ENCODE assay signal across 9 cellular contexts in the genomic region with DNA sequence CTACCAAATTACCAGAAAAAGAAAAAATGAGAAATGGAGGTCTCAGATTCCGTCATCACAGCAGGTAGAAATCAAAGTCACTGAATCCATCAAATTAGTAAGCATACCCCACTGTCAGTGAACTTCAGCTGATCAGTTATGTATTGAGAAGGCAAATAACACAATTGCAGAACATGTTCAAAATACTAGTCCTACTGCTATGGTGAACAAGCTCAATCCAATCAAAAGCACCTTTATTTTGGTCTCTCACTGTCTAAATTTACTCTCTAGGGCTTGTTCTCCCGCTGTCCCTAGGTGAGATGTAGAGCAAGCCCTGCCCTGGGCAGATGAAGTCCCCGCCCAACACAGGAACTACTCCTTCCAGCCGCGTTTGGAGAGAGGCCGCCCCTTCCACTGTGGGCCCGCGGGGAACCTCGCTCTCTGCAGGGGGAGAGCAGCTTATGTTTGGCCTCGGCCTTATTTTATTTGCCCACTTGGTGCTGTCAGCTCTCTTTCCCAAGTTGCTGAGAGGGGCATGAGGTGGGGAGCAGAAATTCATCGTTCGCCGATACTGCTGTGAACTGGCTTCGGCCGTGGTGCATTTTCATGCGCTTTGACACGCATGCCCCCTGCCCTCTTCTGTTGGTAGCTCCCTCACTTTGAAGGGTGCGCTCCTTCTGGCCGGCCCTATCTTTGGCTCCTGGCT. TPM values are rescaled to one million over a fixed set of nuclear protein-coding genes. Genes with fewer than 3 reads are reported as not detected.
DNase-seq lines count a peak whose midpoint lies in the region; ATAC-seq and TF ChIP-seq lines count a peak whose summit lies in the region.
"Had no signal": no experiment of that assay in that cellular context is flagged by ENCODE, and none has a peak within 500 bp of the region (broad histone marks: within the 10 kb centered on the region; RNA-seq: fewer than 3 reads in every experiment).

No MANE protein-coding gene starts in this region.

- H3K79me2 ChIP-seq in GM23248 (ENCODE audit: insufficient read depth): no peaks in the 10 kb centered on the region

- H3K4me3 Mint-ChIP-seq in activated T-helper 17 cell treated with anti-CD3 and anti-CD28 coated beads, Interleukin-2, amount 50 U/mL, for 72 hours: peak overlapping the region; percentile 41
- no peak overlapping the region for H3K4me3 Mint-ChIP-seq in stimulated activated effector memory CD8-positive, alpha-beta T cell treated with anti-CD3 and anti-CD28 coated beads, Interleukin-12 subunit alpha, Interleukin-12 subunit beta, amount 100 ng/mL, for 72 hours

- H3K4me3 ChIP-seq in iPS-15b (ENCODE audit: low read depth, low read length) (peak overlapping the region; percentile 48), GM23248 (no peak overlapping the region), breast epithelium (no peak overlapping the region)

- peak; percentile 8 for DNase-seq in NCI-H2107 treated with DMSO at 0.1 percent for 48 hours (lab: John Stamatoyannopoulos, UW; ENCODE audit: unreplicated experiment)
- no peak for DNase-seq in NCI-H2107 (lab: John Stamatoyannopoulos, UW)
- no peak for DNase-seq in stimulated activated effector memory CD8-positive, alpha-beta T cell treated with anti-CD3 and anti-CD28 coated beads, Interleukin-12 subunit alpha, Interleukin-12 subunit beta, amount 100 ng/mL, for 72 hours (ENCODE audit: low spot score in 2 of 2)
- no peak for DNase-seq in NCI-H2081 treated with DMSO at 0.1 percent for 48 hours (lab: John Stamatoyannopoulos, UW)
- no peak for DNase-seq in GM23248
- no peak for DNase-seq in breast epithelium (ENCODE audit: low spot score in 2 of 2)
- DNase-seq: effector CD4-positive, alpha-beta T cell had no signal

- H3K27ac Mint-ChIP-seq in activated T-helper 17 cell treated with anti-CD3 and anti-CD28 coated beads, Interleukin-2, amount 50 U/mL, for 72 hours: no peak overlapping the region
- H3K27ac Mint-ChIP-seq in stimulated activated effector memory CD8-positive, alpha-beta T cell treated with anti-CD3 and anti-CD28 coated beads, Interleukin-12 subunit alpha, Interleukin-12 subunit beta, amount 100 ng/mL, for 72 hours: peak overlapping the region; percentile 43

- WGBS in GM23248 (ENCODE audit: low coverage in 1 of 2, low lambda C conversion rate in 2 of 2, missing lambda C conversion rate in 2 of 2), 2 experiments: 47 to 52% methylated on average over 19 of the region's 19 CpGs

- peaks cover 10% of the 10 kb centered on the region; the same call in 1 of the 2 replicates for H3F3A ChIP-seq in GM23248 (ENCODE audit: insufficient read depth)

- no peaks in the 10 kb centered on the region for H3K27me3 Mint-ChIP-seq in activated T-helper 17 cell treated with anti-CD3 and anti-CD28 coated beads, Interleukin-2, amount 50 U/mL, for 72 hours

- H4K20me1 ChIP-seq in GM23248 (ENCODE audit: insufficient read depth): no peaks in the 10 kb centered on the region

- TF ChIP-seq CTCF in breast epithelium (IDR thresholded peaks at IDR 0.05): no peak

- H2AFZ ChIP-seq in GM23248: no peak overlapping the region

- no peak for TF ChIP-seq POLR2A in breast epithelium (IDR thresholded peaks at IDR 0.05)

- H3K27me3 ChIP-seq in iPS-15b (ENCODE audit: control insufficient read depth, insufficient read depth, low read length) (no peaks in the 10 kb centered on the region), GM23248 (replicated peaks; ENCODE audit: insufficient read depth) (no peaks in the 10 kb centered on the region), breast epithelium (no peaks in the 10 kb centered on the region)

- no peaks in the 10 kb centered on the region for H3K9me2 ChIP-seq in GM23248 (ENCODE audit: insufficient read depth)

- H3K4me2 ChIP-seq in GM23248 (ENCODE audit: unreplicated experiment): no peak overlapping the region

- H3K4me1 ChIP-seq in iPS-15b (ENCODE audit: control insufficient read depth, insufficient read depth, low read length): peaks cover 2% of the 10 kb centered on the region
- H3K4me1 ChIP-seq in GM23248 (ENCODE audit: insufficient read depth): no peaks in the 10 kb centered on the region
- H3K4me1 ChIP-seq in breast epithelium: no peaks in the 10 kb centered on the region

- H3K9ac ChIP-seq in iPS-15b (ENCODE audit: low read depth, low read length) (no peak overlapping the region), GM23248 (no peak overlapping the region)

- peaks cover 22% of the 10 kb centered on the region for H3K4me1 Mint-ChIP-seq in activated T-helper 17 cell treated with anti-CD3 and anti-CD28 coated beads, Interleukin-2, amount 50 U/mL, for 72 hours
- peaks cover 16% of the 10 kb centered on the region for H3K4me1 Mint-ChIP-seq in stimulated activated effector memory CD8-positive, alpha-beta T cell treated with anti-CD3 and anti-CD28 coated beads, Interleukin-12 subunit alpha, Interleukin-12 subunit beta, amount 100 ng/mL, for 72 hours

- in situ Hi-C loops in GM23248 (cut with MboI): no loop called here

- H3K36me3 ChIP-seq in iPS-15b (ENCODE audit: control insufficient read depth, insufficient read depth, low read length): peaks cover 10% of the 10 kb centered on the region
- H3K36me3 ChIP-seq in GM23248 (ENCODE audit: low read depth): peaks cover 16% of the 10 kb centered on the region
- H3K36me3 ChIP-seq in breast epithelium: peaks cover 11% of the 10 kb centered on the region

- ATAC-seq in activated T-helper 17 cell treated with anti-CD3 and anti-CD28 coated beads, Interleukin-2, amount 50 U/mL, for 72 hours (replicated peaks): peak; percentile 62
- ATAC-seq in stimulated activated effector memory CD8-positive, alpha-beta T cell treated with anti-CD3 and anti-CD28 coated beads, Interleukin-12 subunit alpha, Interleukin-12 subunit beta, amount 100 ng/mL, for 72 hours: peak; percentile 53

- peaks cover 18% of the 10 kb centered on the region for H3K36me3 Mint-ChIP-seq in activated T-helper 17 cell treated with anti-CD3 and anti-CD28 coated beads, Interleukin-2, amount 50 U/mL, for 72 hours (ENCODE audit: low read depth)
- peaks cover 30% of the 10 kb centered on the region for H3K36me3 Mint-ChIP-seq in stimulated activated effector memory CD8-positive, alpha-beta T cell treated with anti-CD3 and anti-CD28 coated beads, Interleukin-12 subunit alpha, Interleukin-12 subunit beta, amount 100 ng/mL, for 72 hours

- H3K9me3 ChIP-seq in iPS-15b (ENCODE audit: control insufficient read depth, insufficient read depth, low read length) (no peaks in the 10 kb centered on the region), GM23248 (ENCODE audit: low read depth) (no peaks in the 10 kb centered on the region), breast epithelium (no peaks in the 10 kb centered on the region)

- H3K9me3 Mint-ChIP-seq in activated T-helper 17 cell treated with anti-CD3 and anti-CD28 coated beads, Interleukin-2, amount 50 U/mL, for 72 hours: no peaks in the 10 kb centered on the region
- H3K9me3 Mint-ChIP-seq in stimulated activated effector memory CD8-positive, alpha-beta T cell treated with anti-CD3 and anti-CD28 coated beads, Interleukin-12 subunit alpha, Interleukin-12 subunit beta, amount 100 ng/mL, for 72 hours: no peaks in the 10 kb centered on the region

- intact Hi-C loops in breast epithelium (cut with DNase I; ENCODE audit: low total_unique reads): no loop called here

- H3K27ac ChIP-seq in GM23248: no peak overlapping the region
- H3K27ac ChIP-seq in breast epithelium: no peak overlapping the region

RNA-seq across cellular contexts. Expression of a gene that starts 14.3 kb away (rescaled TPM):
- 1 to 10 TPM; 4.5 to 4.6 TPM for total RNA-seq in activated T-helper 17 cell treated with anti-CD3 and anti-CD28 coated beads, Interleukin-2, amount 50 U/mL, for 72 hours
- total RNA-seq in GM23248 (2014; rRNA removed; shearing (Covaris generic)): 69.8 and 80.3 TPM in 2 replicates
- polyA plus RNA-seq in GM23248 (2016; fragmentation: Nextera tagmentation; extraction: Ambion mirVana): 82.5 and 83.1 TPM in 2 replicates
- total RNA-seq in breast epithelium: 10 to 100 TPM; 39.2 to 58.2 (median 51.5) TPM

RNA-seq across cellular contexts. Expression of a gene that starts 28.0 kb away (rescaled TPM):
- 10 to 100 TPM; 72.0 to 85.0 TPM for total RNA-seq in activated T-helper 17 cell treated with anti-CD3 and anti-CD28 coated beads, Interleukin-2, amount 50 U/mL, for 72 hours
- total RNA-seq in GM23248 (2014; rRNA removed; shearing (Covaris generic)): 100 and 123 TPM in 2 replicates
- 279 and 290 TPM in 2 replicates for polyA plus RNA-seq in GM23248 (2016; fragmentation: Nextera tagmentation; extraction: Ambion mirVana)
- total RNA-seq in breast epithelium: 10 to 100 TPM; 77.7 to 100.0 (median 98.1) TPM

Comparison
In these comparisons a context has a peak if more than half of its experiments do, and no peak if none do; other contexts are left out.
1. RNA of a gene that starts 14.3 kb away (total RNA-seq): 69.8 to 80.3 TPM in GM23248 and 39.2 to 58.2 TPM in breast epithelium; 4.5 to 4.6 TPM in activated T-helper 17 cell treated with anti-CD3 and anti-CD28 coated beads, Interleukin-2, amount 50 U/mL, for 72 hours; every median in the first group is over 4 times any median in the second.